1 cellular context compared by ENCODE assay signal in the genomic region with DNA sequence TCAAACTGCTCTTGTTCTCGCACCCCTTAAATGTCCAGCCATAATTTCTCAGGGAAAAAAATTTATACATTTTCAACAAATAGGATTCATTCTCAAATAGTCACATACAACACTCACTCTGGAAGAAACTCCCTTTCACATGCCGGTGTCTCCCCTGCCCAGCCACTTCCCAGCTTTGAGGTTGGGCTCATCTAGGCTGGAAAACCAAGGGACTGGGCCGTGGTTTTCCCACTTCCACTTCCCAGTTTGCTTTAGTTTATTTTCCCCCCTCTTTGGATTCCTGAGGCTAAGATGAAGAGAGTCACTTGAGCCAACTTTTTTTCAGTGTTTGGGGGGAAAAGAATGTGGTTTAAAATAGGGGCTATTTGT.
TF ChIP-seq lines count a peak whose summit lies in the region.

No MANE protein-coding gene starts in this region.

TF ChIP-seq in endothelial cell of umbilical vein, 7 proteins besides CTCF, POLR2A, EP300 and RAD21 (continued from another document):
- TF ChIP-seq FOS (IDR thresholded peaks at IDR 0.05; ENCODE audit: borderline replicate concordance, insufficient read depth, low read length): no peak
- TF ChIP-seq MYC (IDR thresholded peaks at IDR 0.05; ENCODE audit: low read depth, low read length): no peak
- TF ChIP-seq POLR2AphosphoS5 (IDR thresholded peaks at IDR 0.05; ENCODE audit: insufficient read depth, low read depth, low read length): no peak
- no peak for TF ChIP-seq EZH2 (IDR thresholded peaks at IDR 0.05; ENCODE audit: borderline replicate concordance, low read depth, low read length, severe bottlenecking)
- TF ChIP-seq JUN (IDR thresholded peaks at IDR 0.05; ENCODE audit: borderline replicate concordance, insufficient read depth, insufficient read length, low read depth): no peak
